In the genomic region with DNA sequence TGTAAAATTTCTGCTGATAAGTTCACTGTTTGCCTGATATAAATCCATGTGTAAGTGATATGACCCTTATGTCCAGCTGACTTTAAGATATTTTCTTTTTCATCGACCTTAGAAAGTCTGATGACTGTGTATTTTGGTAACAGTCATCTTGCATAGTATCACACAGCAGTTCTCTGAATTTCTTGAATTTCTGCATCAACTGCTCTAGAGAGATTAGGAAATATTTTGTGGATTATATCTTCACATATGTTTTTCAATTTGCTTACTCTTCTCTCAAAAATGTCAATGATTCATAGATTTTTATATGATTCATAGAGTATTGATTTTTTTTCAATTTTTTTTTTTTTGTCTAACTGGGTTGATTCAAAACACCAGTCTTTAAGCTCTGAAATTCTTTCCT, we compare ENCODE assay signal across 20 cellular contexts.
"Had no signal": no experiment of that assay in that cellular context is flagged by ENCODE, and none has a peak within 500 bp of the region (broad histone marks: within the 10 kb centered on the region; RNA-seq: fewer than 3 reads in every experiment).

No MANE protein-coding gene starts in this region.

- H3K9me3 ChIP-seq: ascending aorta, ovary, psoas muscle had no signal

- H2AFZ ChIP-seq: neural progenitor cell had no signal

- H3K36me3 ChIP-seq: ascending aorta, neural progenitor cell, ovary had no signal

- H3K4me3 ChIP-seq: ascending aorta, dorsolateral prefrontal cortex, neural progenitor cell, ovary, psoas muscle had no signal

- H3K9ac ChIP-seq: neural progenitor cell had no signal

- H3K27ac ChIP-seq: ascending aorta, dorsolateral prefrontal cortex, neural progenitor cell, ovary, psoas muscle had no signal

- H3K4me2 ChIP-seq: neural progenitor cell had no signal

- H3K27me3 ChIP-seq: ascending aorta, dorsolateral prefrontal cortex, neural progenitor cell had no signal

- H3K4me1 ChIP-seq: ascending aorta, neural progenitor cell, psoas muscle had no signal

- ATAC-seq: activated CD4-positive, CD25-positive, alpha-beta regulatory T cell treated with anti-CD3 and anti-CD28 coated beads, Interleukin-2, amount 50 U/mL, for 24 hours; activated CD8-positive, alpha-beta T cell treated with anti-CD3 and anti-CD28 coated beads, Interleukin-2, amount 10 ng/mL, durations not matched to agents 7 days and 5 days; naive thymus-derived CD4-positive, alpha-beta T cell; psoas muscle; right cardiac atrium; stimulated activated naive CD8-positive, alpha-beta T cell treated with anti-CD3 and anti-CD28 coated beads, Interleukin-15, amount 100 ng/mL, for 72 hours had no signal

- DNase-seq: activated CD4-positive, alpha-beta T cell treated with anti-CD3 and anti-CD28 coated beads, Interleukin-2, amount 10 ng/mL, durations not matched to agents 7 days and 5 days; activated CD8-positive, alpha-beta T cell treated with anti-CD3 and anti-CD28 coated beads, Interleukin-2, amount 10 ng/mL, durations not matched to agents 7 days and 5 days; activated naive CD4-positive, alpha-beta T cell treated with Interleukin-2 at 50 U/mL for 16 hours; activated naive CD8-positive, alpha-beta T cell treated with anti-CD3 and anti-CD28 coated beads, Interleukin-2, amount 10 ng/mL, durations not matched to agents 7 days and 5 days; activated T-cell treated with anti-CD3 and anti-CD28 coated beads, Interleukin-2, amount 50 U/mL, for 24 hours; dorsolateral prefrontal cortex; endodermal cell; mesendoderm; naive thymus-derived CD4-positive, alpha-beta T cell; ovary; psoas muscle; right cardiac atrium; small intestine; stimulated activated CD4-positive, alpha-beta T cell treated with anti-CD3 and anti-CD28 coated beads, Interleukin-15, amount 100 ng/mL, for 24 hours; stimulated activated CD4-positive, alpha-beta T cell treated with anti-CD3 and anti-CD28 coated beads, Interleukin-4, amount 100 ng/mL, for 1 hour; stimulated activated naive CD8-positive, alpha-beta T cell treated with anti-CD3 and anti-CD28 coated beads, Interleukin-15, amount 100 ng/mL, for 72 hours; T1000 had no signal
